33 cellular contexts compared by ENCODE assay signal in the genomic region with DNA sequence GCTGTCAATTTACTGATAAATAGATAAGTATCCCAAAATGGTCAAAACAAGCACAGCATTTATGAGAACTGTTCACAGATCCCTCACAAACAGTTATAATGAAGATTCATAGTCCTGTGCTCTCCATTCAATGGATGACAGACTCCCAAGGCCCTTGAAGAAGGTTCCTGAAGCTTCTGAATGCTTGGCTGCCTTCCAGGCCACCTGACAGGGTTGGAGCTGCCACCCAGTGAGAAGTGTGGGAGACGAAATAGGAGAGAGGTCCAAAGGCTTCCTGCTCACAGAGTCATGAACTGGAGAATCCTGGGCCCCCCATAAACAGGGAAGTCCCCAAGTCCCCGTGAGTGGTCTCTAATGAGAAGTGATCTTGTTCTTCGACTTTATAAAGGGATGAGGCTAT. TPM values are rescaled to one million over a fixed set of nuclear protein-coding genes. Genes with fewer than 3 reads are reported as not detected.
"Had no signal": no experiment of that assay in that cellular context is flagged by ENCODE, and none has a peak within 500 bp of the region (broad histone marks: within the 10 kb centered on the region; RNA-seq: fewer than 3 reads in every experiment).

No MANE protein-coding gene starts in this region.

- FAIRE-seq: astrocyte, bronchial epithelial cell, frontal cortex had no signal

- H3K4me3 ChIP-seq: coronary artery, dorsolateral prefrontal cortex had no signal

- H3K27ac Mint-ChIP-seq: activated B cell treated with CpG ODN at 0.5 μM for 24 hours; activated CD8-positive, alpha-beta T cell treated with anti-CD3 and anti-CD28 coated beads for 36 hours; activated naive CD8-positive, alpha-beta T cell; activated T-helper 17 cell treated with anti-CD3 and anti-CD28 coated beads, Interleukin-2, amount 50 U/mL, for 72 hours; dendritic cell treated with granulocyte-macrophage colony-stimulating factor and Interleukin-4, amounts not matched to agents 40 ng/mL and 50 ng/mL, for 4 days; endodermal cell; T-helper 17 cell; T-helper 2 cell treated with Interferon-gamma antibody and Interleukin-4, amounts not matched to agents 5 μg/mL and 100 μg/mL, for 36 hours had no signal

- H3K4me3 Mint-ChIP-seq: activated B cell treated with CpG ODN at 0.5 μM for 24 hours; activated CD8-positive, alpha-beta T cell treated with anti-CD3 and anti-CD28 coated beads for 36 hours; activated naive CD8-positive, alpha-beta T cell; activated T-cell treated with anti-CD3 and anti-CD28 coated beads, Interleukin-2, amount 50 U/mL, for 4 hours; activated T-helper 17 cell treated with anti-CD3 and anti-CD28 coated beads, Interleukin-2, amount 50 U/mL, for 72 hours; central memory CD8-positive, alpha-beta T cell; dendritic cell treated with granulocyte-macrophage colony-stimulating factor and Interleukin-4, amounts not matched to agents 40 ng/mL and 50 ng/mL, for 4 days; endodermal cell; T-helper 17 cell; T-helper 2 cell treated with Interferon-gamma antibody and Interleukin-4, amounts not matched to agents 5 μg/mL and 100 μg/mL, for 36 hours had no signal

- H3K27ac ChIP-seq: brain microvascular endothelial cell, coronary artery, dorsolateral prefrontal cortex, WERI-Rb-1 had no signal

- H3K27me3 Mint-ChIP-seq: activated B cell treated with CpG ODN at 0.5 μM for 24 hours; activated CD8-positive, alpha-beta T cell treated with anti-CD3 and anti-CD28 coated beads for 36 hours; activated naive CD8-positive, alpha-beta T cell; dendritic cell treated with granulocyte-macrophage colony-stimulating factor and Interleukin-4, amounts not matched to agents 40 ng/mL and 50 ng/mL, for 4 days had no signal

- H3K4me1 Mint-ChIP-seq: activated B cell treated with CpG ODN at 0.5 μM for 24 hours; activated T-helper 17 cell treated with anti-CD3 and anti-CD28 coated beads, Interleukin-2, amount 50 U/mL, for 72 hours; central memory CD8-positive, alpha-beta T cell; endodermal cell; T-helper 17 cell had no signal

- H3K27me3 ChIP-seq: brain microvascular endothelial cell had no signal

- DNase-seq: activated B cell treated with CpG ODN at 0.5 μM for 24 hours; activated CD4-positive, alpha-beta T cell treated with anti-CD3 and anti-CD28 coated beads for 48 hours; activated CD4-positive, alpha-beta T cell treated with anti-CD3 and anti-CD28 coated beads, Interleukin-2, amount 50 U/mL, for 1 hour; activated CD4-positive, alpha-beta T cell treated with anti-CD3 and anti-CD28 coated beads, Interleukin-2, amount 50 U/mL, for 48 hours; activated CD8-positive, alpha-beta memory T cell treated with anti-CD3 and anti-CD28 coated beads for 24 hours; activated CD8-positive, alpha-beta T cell treated with anti-CD3 and anti-CD28 coated beads for 36 hours; activated effector memory CD4-positive, alpha-beta T cell treated with Interleukin-2 at 50 U/mL for 16 hours; activated gamma-delta T cell treated with Interleukin-2 at 50 U/mL for 16 hours; activated naive CD4-positive, alpha-beta T cell treated with anti-CD3 and anti-CD28 coated beads, Interleukin-2, amount 50 U/mL, for 16 hours; activated naive CD4-positive, alpha-beta T cell treated with Interleukin-2 at 50 U/mL for 16 hours; activated T-cell treated with anti-CD3 and anti-CD28 coated beads, Interleukin-2, amount 50 U/mL, for 4 hours; amniotic stem cell; anterior cingulate cortex; brain microvascular endothelial cell; dorsolateral prefrontal cortex; effector memory CD4-positive, alpha-beta T cell; endodermal cell; foreskin fibroblast; head of caudate nucleus; T-helper 17 cell; T1000; WERI-Rb-1 had no signal

- H3K36me3 ChIP-seq: brain microvascular endothelial cell, WERI-Rb-1 had no signal

- ATAC-seq: activated CD4-positive, CD25-positive, alpha-beta regulatory T cell treated with anti-CD3 and anti-CD28 coated beads, Interleukin-2, amount 50 U/mL, for 24 hours; activated CD8-positive, alpha-beta T cell treated with anti-CD3 and anti-CD28 coated beads for 36 hours; activated T-cell treated with anti-CD3 and anti-CD28 coated beads, Interleukin-2, amount 50 U/mL, for 4 hours; activated T-helper 17 cell treated with anti-CD3 and anti-CD28 coated beads, Interleukin-2, amount 50 U/mL, for 72 hours; esophagus mucosa; T-helper 17 cell had no signal

- H3K36me3 Mint-ChIP-seq: activated naive CD8-positive, alpha-beta T cell had no signal

- H3K9me3 Mint-ChIP-seq: activated B cell treated with CpG ODN at 0.5 μM for 24 hours; activated CD8-positive, alpha-beta T cell treated with anti-CD3 and anti-CD28 coated beads for 36 hours; activated T-cell treated with anti-CD3 and anti-CD28 coated beads, Interleukin-2, amount 50 U/mL, for 4 hours; activated T-helper 17 cell treated with anti-CD3 and anti-CD28 coated beads, Interleukin-2, amount 50 U/mL, for 72 hours; central memory CD8-positive, alpha-beta T cell; dendritic cell treated with granulocyte-macrophage colony-stimulating factor and Interleukin-4, amounts not matched to agents 40 ng/mL and 50 ng/mL, for 4 days; T-helper 2 cell treated with Interferon-gamma antibody and Interleukin-4, amounts not matched to agents 5 μg/mL and 100 μg/mL, for 36 hours had no signal

RNA-seq across cellular contexts. Expression of a gene that starts 26.0 kb away (rescaled TPM):
- total RNA-seq: activated T-helper 17 cell treated with anti-CD3 and anti-CD28 coated beads, Interleukin-2, amount 50 U/mL, for 72 hours had no signal
